In the genomic region with DNA sequence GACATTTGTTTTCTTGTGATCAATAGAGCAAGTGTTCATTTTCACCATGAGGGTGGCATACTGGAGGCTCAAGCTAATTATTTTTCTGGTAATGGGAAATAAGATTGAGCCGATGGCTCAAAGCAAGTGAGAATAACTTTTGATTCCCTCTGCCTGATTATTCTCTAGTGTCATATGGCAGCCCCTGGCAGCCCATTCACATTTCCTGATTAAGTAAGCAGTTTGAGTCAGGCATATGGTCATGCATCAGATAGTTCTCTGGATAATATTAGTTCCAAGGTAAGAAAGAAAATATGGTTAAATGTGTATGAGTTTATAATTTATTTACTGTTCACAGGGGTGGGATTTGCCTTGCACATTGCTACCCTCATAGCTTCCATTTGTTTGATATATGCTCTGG, we compare ENCODE assay signal across 33 cellular contexts.
"Had no signal": no experiment of that assay in that cellular context is flagged by ENCODE, and none has a peak within 500 bp of the region (broad histone marks: within the 10 kb centered on the region; RNA-seq: fewer than 3 reads in every experiment).

No MANE protein-coding gene starts in this region.

- H3K4me1 Mint-ChIP-seq: activated B cell treated with CpG ODN at 0.5 μM for 24 hours; activated naive CD4-positive, alpha-beta T cell treated with anti-CD3 and anti-CD28 coated beads, Interleukin-2, amount 50 U/mL, for 24 hours; activated naive CD8-positive, alpha-beta T cell treated with anti-CD3 and anti-CD28 coated beads for 36 hours; activated naive CD8-positive, alpha-beta T cell treated with anti-CD3 and anti-CD28 coated beads, Interleukin-2, amount 50 U/mL, for 24 hours; activated T-helper 17 cell treated with anti-CD3 and anti-CD28 coated beads, Interleukin-2, amount 50 U/mL, for 72 hours; endodermal cell; T-helper 17 cell had no signal

- H3K4me1 ChIP-seq: adrenal gland, body of pancreas, esophagus muscularis mucosa, foreskin keratinocyte, gastrocnemius medialis, heart left ventricle had no signal

- H3K9me3 ChIP-seq: adrenal gland, body of pancreas, gastrocnemius medialis had no signal

- DNase-seq: activated B cell treated with CpG ODN at 0.5 μM for 24 hours; activated CD4-positive, alpha-beta T cell treated with anti-CD3 and anti-CD28 coated beads for 48 hours; activated CD4-positive, alpha-beta T cell treated with anti-CD3 and anti-CD28 coated beads, Interleukin-2, amount 50 U/mL, for 1 hour; activated CD4-positive, alpha-beta T cell treated with anti-CD3 and anti-CD28 coated beads, Interleukin-2, amount 50 U/mL, for 48 hours; activated CD8-positive, alpha-beta memory T cell treated with anti-CD3 and anti-CD28 coated beads for 24 hours; activated CD8-positive, alpha-beta T cell treated with anti-CD3 and anti-CD28 coated beads for 36 hours; activated effector memory CD4-positive, alpha-beta T cell treated with anti-CD3 and anti-CD28 coated beads, Interleukin-2, amount 50 U/mL, for 16 hours; activated naive CD4-positive, alpha-beta T cell treated with anti-CD3 and anti-CD28 coated beads for 36 hours; activated naive CD8-positive, alpha-beta T cell treated with anti-CD3 and anti-CD28 coated beads for 36 hours; activated naive CD8-positive, alpha-beta T cell treated with anti-CD3 and anti-CD28 coated beads, Interleukin-2, amount 50 U/mL, for 24 hours; activated T-cell treated with anti-CD3 and anti-CD28 coated beads, Interleukin-2, amount 50 U/mL, for 4 hours; adrenal gland; amygdala; aorta; body of pancreas; dermis blood vessel endothelial cell; effector CD4-positive, alpha-beta T cell; endodermal cell; erythroblast; foreskin keratinocyte; gastrocnemius medialis; glutamatergic neuron; heart left ventricle; hypothalamus; T-helper 17 cell; T1000; WERI-Rb-1 had no signal

- H3K36me3 ChIP-seq: adrenal gland, esophagus muscularis mucosa, gastrocnemius medialis, heart left ventricle, WERI-Rb-1 had no signal

- H3K36me3 Mint-ChIP-seq: activated naive CD4-positive, alpha-beta T cell treated with anti-CD3 and anti-CD28 coated beads, Interleukin-2, amount 50 U/mL, for 24 hours; activated naive CD8-positive, alpha-beta T cell treated with anti-CD3 and anti-CD28 coated beads for 36 hours had no signal

- H3K9me3 Mint-ChIP-seq: activated CD8-positive, alpha-beta T cell treated with anti-CD3 and anti-CD28 coated beads for 36 hours; T-helper 2 cell treated with Interferon-gamma antibody and Interleukin-4, amounts not matched to agents 5 μg/mL and 100 μg/mL, for 36 hours had no signal

- H3K4me3 Mint-ChIP-seq: activated B cell treated with CpG ODN at 0.5 μM for 24 hours; activated CD8-positive, alpha-beta T cell treated with anti-CD3 and anti-CD28 coated beads for 36 hours; activated naive CD4-positive, alpha-beta T cell treated with anti-CD3 and anti-CD28 coated beads for 36 hours; activated naive CD4-positive, alpha-beta T cell treated with anti-CD3 and anti-CD28 coated beads, Interleukin-2, amount 50 U/mL, for 24 hours; activated naive CD8-positive, alpha-beta T cell treated with anti-CD3 and anti-CD28 coated beads for 36 hours; activated naive CD8-positive, alpha-beta T cell treated with anti-CD3 and anti-CD28 coated beads, Interleukin-2, amount 50 U/mL, for 24 hours; activated T-cell treated with anti-CD3 and anti-CD28 coated beads, Interleukin-2, amount 50 U/mL, for 4 hours; activated T-helper 17 cell treated with anti-CD3 and anti-CD28 coated beads, Interleukin-2, amount 50 U/mL, for 72 hours; endodermal cell; T-helper 17 cell; T-helper 2 cell treated with Interferon-gamma antibody and Interleukin-4, amounts not matched to agents 5 μg/mL and 100 μg/mL, for 36 hours had no signal

- H3K4me3 ChIP-seq: adrenal gland, body of pancreas, coronary artery, esophagus muscularis mucosa, gastrocnemius medialis, heart left ventricle had no signal

- H3K27ac Mint-ChIP-seq: activated B cell treated with CpG ODN at 0.5 μM for 24 hours; activated CD8-positive, alpha-beta T cell treated with anti-CD3 and anti-CD28 coated beads for 36 hours; activated naive CD4-positive, alpha-beta T cell treated with anti-CD3 and anti-CD28 coated beads for 36 hours; activated naive CD4-positive, alpha-beta T cell treated with anti-CD3 and anti-CD28 coated beads, Interleukin-2, amount 50 U/mL, for 24 hours; activated naive CD8-positive, alpha-beta T cell treated with anti-CD3 and anti-CD28 coated beads for 36 hours; activated naive CD8-positive, alpha-beta T cell treated with anti-CD3 and anti-CD28 coated beads, Interleukin-2, amount 50 U/mL, for 24 hours; activated T-helper 17 cell treated with anti-CD3 and anti-CD28 coated beads, Interleukin-2, amount 50 U/mL, for 72 hours; endodermal cell; T-helper 17 cell; T-helper 2 cell treated with Interferon-gamma antibody and Interleukin-4, amounts not matched to agents 5 μg/mL and 100 μg/mL, for 36 hours had no signal

- H3K27me3 ChIP-seq: adrenal gland, body of pancreas, esophagus muscularis mucosa, foreskin keratinocyte, gastrocnemius medialis, heart left ventricle had no signal

- H3K27ac ChIP-seq: adrenal gland, body of pancreas, coronary artery, esophagus muscularis mucosa, foreskin keratinocyte, gastrocnemius medialis, heart left ventricle, WERI-Rb-1 had no signal

- ATAC-seq: activated CD4-positive, CD25-positive, alpha-beta regulatory T cell treated with anti-CD3 and anti-CD28 coated beads, Interleukin-2, amount 50 U/mL, for 24 hours; activated CD8-positive, alpha-beta T cell treated with anti-CD3 and anti-CD28 coated beads for 36 hours; activated naive CD8-positive, alpha-beta T cell treated with anti-CD3 and anti-CD28 coated beads, Interleukin-2, amount 50 U/mL, for 24 hours; activated T-cell treated with anti-CD3 and anti-CD28 coated beads, Interleukin-2, amount 50 U/mL, for 4 hours; activated T-helper 17 cell treated with anti-CD3 and anti-CD28 coated beads, Interleukin-2, amount 50 U/mL, for 72 hours; body of pancreas; foreskin keratinocyte; gastrocnemius medialis; heart left ventricle; T-helper 17 cell had no signal
